Comparison of ENCODE assay signal across 17 cellular contexts in genomic region chr17:81073967-81074366, GRCh38.
"Had no signal": no experiment of that assay in that cellular context is flagged by ENCODE, and none has a peak within 500 bp of the region (broad histone marks: within the 10 kb centered on the region; RNA-seq: fewer than 3 reads in every experiment).

No MANE protein-coding gene starts in this region.

- DNase-seq: activated B cell treated with CpG ODN at 0.5 μM for 24 hours; activated CD4-positive, alpha-beta T cell treated with anti-CD3 and anti-CD28 coated beads, Interleukin-2, amount 10 ng/mL, durations not matched to agents 7 days and 5 days; activated CD8-positive, alpha-beta memory T cell treated with anti-CD3 and anti-CD28 coated beads for 24 hours; activated naive CD4-positive, alpha-beta T cell treated with anti-CD3 and anti-CD28 coated beads, Interleukin-2, amount 10 ng/mL, durations not matched to agents 7 days and 5 days; amniotic stem cell; body of pancreas; cerebellar nuclear complex; dermis blood vessel endothelial cell; immature natural killer cell; left colon; mammary epithelial cell; mucosa of descending colon; natural killer cell; T-helper 1 cell; tibial artery had no signal

- H3K27me3 Mint-ChIP-seq: activated B cell treated with CpG ODN at 0.5 μM for 24 hours; activated CD4-positive, alpha-beta T cell treated with anti-CD3 and anti-CD28 coated beads, Interleukin-2, amount 10 ng/mL, durations not matched to agents 7 days and 5 days; activated naive CD4-positive, alpha-beta T cell treated with anti-CD3 and anti-CD28 coated beads, Interleukin-2, amount 10 ng/mL, durations not matched to agents 7 days and 5 days; activated T-helper 17 cell treated with anti-CD3 and anti-CD28 coated beads, Interleukin-2, amount 50 U/mL, for 72 hours had no signal

- H3K36me3 Mint-ChIP-seq: activated naive CD4-positive, alpha-beta T cell treated with anti-CD3 and anti-CD28 coated beads, Interleukin-2, amount 10 ng/mL, durations not matched to agents 7 days and 5 days; immature natural killer cell; natural killer cell had no signal

- ATAC-seq: activated T-helper 17 cell treated with anti-CD3 and anti-CD28 coated beads, Interleukin-2, amount 50 U/mL, for 72 hours; body of pancreas; esophagus mucosa; left colon; mucosa of descending colon; natural killer cell had no signal

- H3K9me3 ChIP-seq: body of pancreas, mucosa of descending colon, tibial artery had no signal

- H3K27ac Mint-ChIP-seq: activated B cell treated with CpG ODN at 0.5 μM for 24 hours; activated CD4-positive, alpha-beta T cell treated with anti-CD3 and anti-CD28 coated beads, Interleukin-2, amount 10 ng/mL, durations not matched to agents 7 days and 5 days; activated naive CD4-positive, alpha-beta T cell treated with anti-CD3 and anti-CD28 coated beads, Interleukin-2, amount 10 ng/mL, durations not matched to agents 7 days and 5 days; activated T-helper 17 cell treated with anti-CD3 and anti-CD28 coated beads, Interleukin-2, amount 50 U/mL, for 72 hours; natural killer cell had no signal

- H3K4me3 Mint-ChIP-seq: activated B cell treated with CpG ODN at 0.5 μM for 24 hours; activated CD4-positive, alpha-beta T cell treated with anti-CD3 and anti-CD28 coated beads, Interleukin-2, amount 10 ng/mL, durations not matched to agents 7 days and 5 days; activated naive CD4-positive, alpha-beta T cell treated with anti-CD3 and anti-CD28 coated beads, Interleukin-2, amount 10 ng/mL, durations not matched to agents 7 days and 5 days; activated T-helper 17 cell treated with anti-CD3 and anti-CD28 coated beads, Interleukin-2, amount 50 U/mL, for 72 hours; immature natural killer cell; natural killer cell had no signal

- H3K9me3 Mint-ChIP-seq: activated B cell treated with CpG ODN at 0.5 μM for 24 hours; activated CD4-positive, alpha-beta T cell treated with anti-CD3 and anti-CD28 coated beads, Interleukin-2, amount 10 ng/mL, durations not matched to agents 7 days and 5 days; activated naive CD4-positive, alpha-beta T cell treated with anti-CD3 and anti-CD28 coated beads, Interleukin-2, amount 10 ng/mL, durations not matched to agents 7 days and 5 days; activated T-helper 17 cell treated with anti-CD3 and anti-CD28 coated beads, Interleukin-2, amount 50 U/mL, for 72 hours; immature natural killer cell; natural killer cell had no signal

- H3K4me1 Mint-ChIP-seq: activated B cell treated with CpG ODN at 0.5 μM for 24 hours; activated CD4-positive, alpha-beta T cell treated with anti-CD3 and anti-CD28 coated beads, Interleukin-2, amount 10 ng/mL, durations not matched to agents 7 days and 5 days; activated naive CD4-positive, alpha-beta T cell treated with anti-CD3 and anti-CD28 coated beads, Interleukin-2, amount 10 ng/mL, durations not matched to agents 7 days and 5 days; activated T-helper 17 cell treated with anti-CD3 and anti-CD28 coated beads, Interleukin-2, amount 50 U/mL, for 72 hours; immature natural killer cell; natural killer cell had no signal
